ENCODE assay signal across 29 cellular contexts in genomic region chr7:48209004-48209600, GRCh38. TPM values are rescaled to one million over a fixed set of nuclear protein-coding genes. Genes with fewer than 3 reads are reported as not detected.
"Had no signal": no experiment of that assay in that cellular context is flagged by ENCODE, and none has a peak within 500 bp of the region (broad histone marks: within the 10 kb centered on the region; RNA-seq: fewer than 3 reads in every experiment).

No MANE protein-coding gene starts in this region.

- H3K27ac ChIP-seq: dorsolateral prefrontal cortex, gastrocnemius medialis, parathyroid adenoma, thoracic aorta, tibial nerve, upper lobe of right lung, uterus had no signal

- H3K36me3 Mint-ChIP-seq: natural killer cell treated with Interleukin-12 subunit alpha and Interleukin-12 subunit beta and Interleukin-15 and Interleukin-18, amount 100 ng/mL, for 72 hours; stimulated activated effector memory CD8-positive, alpha-beta T cell treated with anti-CD3 and anti-CD28 coated beads, Interleukin-12 subunit alpha, Interleukin-12 subunit beta, amount 100 ng/mL, for 72 hours had no signal

- H3K4me3 ChIP-seq: dorsolateral prefrontal cortex, gastrocnemius medialis, mucosa of descending colon, thoracic aorta, tibial nerve, upper lobe of right lung, uterus had no signal

- H3K36me3 ChIP-seq: gastrocnemius medialis, thoracic aorta, tibial nerve, upper lobe of right lung, uterus had no signal

- ATAC-seq: gastrocnemius medialis; left lobe of liver; mucosa of descending colon; natural killer cell treated with Interleukin-12 subunit alpha and Interleukin-12 subunit beta and Interleukin-15 and Interleukin-18, amount 100 ng/mL, for 72 hours; sciatic nerve; stimulated activated effector memory CD8-positive, alpha-beta T cell treated with anti-CD3 and anti-CD28 coated beads, Interleukin-12 subunit alpha, Interleukin-12 subunit beta, amount 100 ng/mL, for 72 hours; upper lobe of right lung had no signal

- DNase-seq: dorsolateral prefrontal cortex; effector CD4-positive, alpha-beta T cell; endodermal cell; erythroblast; gastrocnemius medialis; head of caudate nucleus; kidney; mesenchymal stem cell; mucosa of descending colon; naive B cell; stimulated activated CD4-positive, alpha-beta T cell treated with anti-CD3 and anti-CD28 coated beads, Interleukin-2, amount 100 ng/mL, for 24 hours; stimulated activated CD4-positive, alpha-beta T cell treated with anti-CD3 and anti-CD28 coated beads, Interleukin-4, amount 100 ng/mL, for 24 hours; upper lobe of right lung; uterus had no signal

- FAIRE-seq: colon, endothelial cell of umbilical vein, kidney had no signal

- H3K4me3 Mint-ChIP-seq: endodermal cell; mesothelial cell of epicardium; naive B cell; natural killer cell treated with Interleukin-12 subunit alpha and Interleukin-12 subunit beta and Interleukin-15 and Interleukin-18, amount 100 ng/mL, for 72 hours; neural crest cell; stimulated activated effector memory CD8-positive, alpha-beta T cell treated with anti-CD3 and anti-CD28 coated beads, Interleukin-12 subunit alpha, Interleukin-12 subunit beta, amount 100 ng/mL, for 72 hours; stimulated activated naive CD8-positive, alpha-beta T cell treated with anti-CD3 and anti-CD28 coated beads, Interleukin-15, Interleukin-2, amounts not matched to agents 100 ng/mL and 50 ng/mL, for 24 hours had no signal

- H3K4me1 ChIP-seq: gastrocnemius medialis, parathyroid adenoma, tibial nerve, upper lobe of right lung, uterus had no signal

- H3K9me3 Mint-ChIP-seq: natural killer cell treated with Interleukin-12 subunit alpha and Interleukin-12 subunit beta and Interleukin-15 and Interleukin-18, amount 100 ng/mL, for 72 hours; stimulated activated effector memory CD8-positive, alpha-beta T cell treated with anti-CD3 and anti-CD28 coated beads, Interleukin-12 subunit alpha, Interleukin-12 subunit beta, amount 100 ng/mL, for 72 hours; stimulated activated naive CD8-positive, alpha-beta T cell treated with anti-CD3 and anti-CD28 coated beads, Interleukin-15, Interleukin-2, amounts not matched to agents 100 ng/mL and 50 ng/mL, for 24 hours had no signal

- H3K9me3 ChIP-seq: gastrocnemius medialis, mucosa of descending colon, thoracic aorta, upper lobe of right lung, uterus had no signal

- H3K27me3 ChIP-seq: gastrocnemius medialis, tibial nerve, upper lobe of right lung, uterus had no signal

- H3K27me3 Mint-ChIP-seq: progenitor cell of endocrine pancreas had no signal

- H3K4me1 Mint-ChIP-seq: mesothelial cell of epicardium; naive B cell; neural crest cell; stimulated activated effector memory CD8-positive, alpha-beta T cell treated with anti-CD3 and anti-CD28 coated beads, Interleukin-12 subunit alpha, Interleukin-12 subunit beta, amount 100 ng/mL, for 72 hours had no signal

- H3K27ac Mint-ChIP-seq: endodermal cell; mesothelial cell of epicardium; naive B cell; natural killer cell treated with Interleukin-12 subunit alpha and Interleukin-12 subunit beta and Interleukin-15 and Interleukin-18, amount 100 ng/mL, for 72 hours; progenitor cell of endocrine pancreas; stimulated activated effector memory CD8-positive, alpha-beta T cell treated with anti-CD3 and anti-CD28 coated beads, Interleukin-12 subunit alpha, Interleukin-12 subunit beta, amount 100 ng/mL, for 72 hours; stimulated activated naive CD8-positive, alpha-beta T cell treated with anti-CD3 and anti-CD28 coated beads, Interleukin-15, Interleukin-2, amounts not matched to agents 100 ng/mL and 50 ng/mL, for 24 hours had no signal

RNA-seq across cellular contexts. Expression of gene ABCA13, which starts 37.8 kb away (rescaled TPM):
- total RNA-seq: fibroblast of villous mesenchyme; lung microvascular endothelial cell; natural killer cell treated with Interleukin-12 subunit alpha and Interleukin-12 subunit beta and Interleukin-15 and Interleukin-18, amount 100 ng/mL, for 72 hours; thoracic aorta had no signal
